20 cellular contexts compared by ENCODE assay signal in genomic region chr1:33047839-33048305, GRCh38. TPM values are rescaled to one million over a fixed set of nuclear protein-coding genes. Genes with fewer than 3 reads are reported as not detected.
A peak's percentile ranks its signal among the peaks of the same experiment; 100 is the strongest.
DNase-seq lines count a peak whose midpoint lies in the region; ATAC-seq and TF ChIP-seq lines count a peak whose summit lies in the region.
"Had no signal": no experiment of that assay in that cellular context is flagged by ENCODE, and none has a peak within 500 bp of the region (broad histone marks: within the 10 kb centered on the region; RNA-seq: fewer than 3 reads in every experiment).

No MANE protein-coding gene starts in this region.

- H3K4me3 ChIP-seq in choroid plexus epithelial cell (ENCODE audit: low read depth, low read length), result no peak overlapping the region
- no peak overlapping the region for H3K4me3 ChIP-seq in effector memory CD4-positive, alpha-beta T cell (ENCODE audit: insufficient read depth, low read depth, low read length, poor library complexity, severe bottlenecking)
- H3K4me3 ChIP-seq: testis had no signal

- H3K27me3 Mint-ChIP-seq in natural killer cell treated with Interleukin-12 subunit alpha and Interleukin-12 subunit beta and Interleukin-15 and Interleukin-18, amount 100 ng/mL, for 72 hours, result peaks cover 0 to 2% of the 10 kb centered on the region in 2 donors
- H3K27me3 Mint-ChIP-seq in natural killer cell (ENCODE audit: low read depth in 2 of 2), result peaks cover under 1 to 6% of the 10 kb centered on the region in 2 donors
- H3K27me3 Mint-ChIP-seq: effector memory CD8-positive, alpha-beta T cell had no signal

- intact Hi-C loops in natural killer cell (cut with micrococcal nuclease) (loop anchor here (5.0 kb wide), 2 partner anchors 49 to 79 kb away; no protein-coding TSS in a partner anchor), left colon (cut with DNase I, micrococcal nuclease) (no loop called here)

- H3K4me3 Mint-ChIP-seq in natural killer cell treated with Interleukin-12 subunit alpha and Interleukin-12 subunit beta and Interleukin-15 and Interleukin-18, amount 100 ng/mL, for 72 hours, result no peak overlapping the region
- no peak overlapping the region for H3K4me3 Mint-ChIP-seq in natural killer cell
- H3K4me3 Mint-ChIP-seq: activated naive CD4-positive, alpha-beta T cell treated with anti-CD3 and anti-CD28 coated beads, Interleukin-2, amount 10 ng/mL, durations not matched to agents 7 days and 5 days; CD4-positive, alpha-beta T cell; effector memory CD8-positive, alpha-beta T cell; IgD-negative memory B cell; immature natural killer cell; mesothelial cell of epicardium had no signal

- H3K27ac ChIP-seq in effector memory CD4-positive, alpha-beta T cell (ENCODE audit: insufficient read depth, low read length, poor library complexity, severe bottlenecking), result no peak overlapping the region
- H3K27ac ChIP-seq: testis had no signal

- TF ChIP-seq CTCF in natural killer cell (IDR thresholded peaks at IDR 0.05) (no peak), choroid plexus epithelial cell (conservative IDR thresholded peaks at IDR 0.05; ENCODE audit: low read depth, low read length) (no peak)

- no peak for DNase-seq in natural killer cell treated with Interleukin-12 subunit alpha and Interleukin-12 subunit beta and Interleukin-15 and Interleukin-18, amount 100 ng/mL, for 72 hours (ENCODE audit: low spot score)
- DNase-seq in natural killer cell (no peak), choroid plexus epithelial cell (ENCODE audit: low read depth) (peak; percentile 60), left colon (no peak), RPMI8226 (no peak), D341Med (ENCODE audit: low spot score) (no peak)
- no peak for DNase-seq in effector memory CD4-positive, alpha-beta T cell
- DNase-seq: 8988T; activated naive CD4-positive, alpha-beta T cell treated with anti-CD3 and anti-CD28 coated beads, Interleukin-2, amount 10 ng/mL, durations not matched to agents 7 days and 5 days; CD4-positive, alpha-beta T cell; effector memory CD8-positive, alpha-beta T cell; immature natural killer cell; NCI-H1092 treated with DMSO at 0.1 percent for 48 hours; NCI-H82; stimulated activated CD4-positive, alpha-beta T cell treated with anti-CD3 and anti-CD28 coated beads, Interleukin-2, amount 100 ng/mL, for 48 hours; testis had no signal

- no peak for ATAC-seq in natural killer cell treated with Interleukin-12 subunit alpha and Interleukin-12 subunit beta and Interleukin-15 and Interleukin-18, amount 100 ng/mL, for 72 hours
- ATAC-seq in natural killer cell (no peak), left colon (peak; percentile 71), GM18517 (IDR thresholded peaks at IDR 0.05; ENCODE audit: unreplicated experiment) (no peak)
- ATAC-seq: effector memory CD8-positive, alpha-beta T cell; sciatic nerve had no signal

- no peaks in the 10 kb centered on the region for H3K36me3 ChIP-seq in effector memory CD4-positive, alpha-beta T cell (ENCODE audit: control insufficient read depth, insufficient read depth, low read length)

- H3K4me1 ChIP-seq in effector memory CD4-positive, alpha-beta T cell (ENCODE audit: control insufficient read depth, insufficient read depth, low read length, poor library complexity, severe bottlenecking), result peaks cover 6% of the 10 kb centered on the region
- H3K4me1 ChIP-seq: testis had no signal

- peaks cover 58 to 67% of the 10 kb centered on the region in 2 donors for H3K4me1 Mint-ChIP-seq in natural killer cell treated with Interleukin-12 subunit alpha and Interleukin-12 subunit beta and Interleukin-15 and Interleukin-18, amount 100 ng/mL, for 72 hours (ENCODE audit: low read depth in 2 of 2)
- H3K4me1 Mint-ChIP-seq in natural killer cell, result peaks cover 12 to 29% of the 10 kb centered on the region in 2 donors

- no peaks in the 10 kb centered on the region for H3K9me3 ChIP-seq in effector memory CD4-positive, alpha-beta T cell (ENCODE audit: control insufficient read depth, low read length)
- H3K9me3 ChIP-seq: testis had no signal

- H3K9me3 Mint-ChIP-seq in natural killer cell treated with Interleukin-12 subunit alpha and Interleukin-12 subunit beta and Interleukin-15 and Interleukin-18, amount 100 ng/mL, for 72 hours, result peaks cover 3% of the 10 kb centered on the region
- no peaks in the 10 kb centered on the region for H3K9me3 Mint-ChIP-seq in natural killer cell
- H3K9me3 Mint-ChIP-seq: CD4-positive, alpha-beta T cell; effector memory CD8-positive, alpha-beta T cell; IgD-negative memory B cell; immature natural killer cell had no signal

- H3K27me3 ChIP-seq in effector memory CD4-positive, alpha-beta T cell (replicated peaks; ENCODE audit: control insufficient read depth, insufficient read depth, low read length, poor library complexity, severe bottlenecking), result no peaks in the 10 kb centered on the region
- H3K27me3 ChIP-seq: testis had no signal

- H3K36me3 Mint-ChIP-seq in natural killer cell treated with Interleukin-12 subunit alpha and Interleukin-12 subunit beta and Interleukin-15 and Interleukin-18, amount 100 ng/mL, for 72 hours, result peaks cover 5% of the 10 kb centered on the region
- H3K36me3 Mint-ChIP-seq in natural killer cell, result no peaks in the 10 kb centered on the region
- H3K36me3 Mint-ChIP-seq: IgD-negative memory B cell, immature natural killer cell had no signal

- H3K27ac Mint-ChIP-seq in natural killer cell treated with Interleukin-12 subunit alpha and Interleukin-12 subunit beta and Interleukin-15 and Interleukin-18, amount 100 ng/mL, for 72 hours, result peak overlapping the region; percentile 88 to 95
- no peak overlapping the region for H3K27ac Mint-ChIP-seq in natural killer cell
- H3K27ac Mint-ChIP-seq: activated naive CD4-positive, alpha-beta T cell treated with anti-CD3 and anti-CD28 coated beads, Interleukin-2, amount 10 ng/mL, durations not matched to agents 7 days and 5 days; CD4-positive, alpha-beta T cell; effector memory CD8-positive, alpha-beta T cell; mesothelial cell of epicardium had no signal

RNA-seq across cellular contexts. Expression of gene AK2, which starts 11.2 kb away (rescaled TPM):
- total RNA-seq in natural killer cell treated with Interleukin-12 subunit alpha and Interleukin-12 subunit beta and Interleukin-15 and Interleukin-18, amount 100 ng/mL, for 72 hours, result 100 to 1,000 TPM; 379 to 475 TPM
- 10 to 100 TPM; 64.8 to 94.0 (median 67.1) TPM for total RNA-seq in natural killer cell
- 100 to 1,000 TPM; 173 to 222 TPM for total RNA-seq in left colon

RNA-seq across cellular contexts. Expression of gene AZIN2, which starts 33.1 kb away (rescaled TPM):
- total RNA-seq in natural killer cell treated with Interleukin-12 subunit alpha and Interleukin-12 subunit beta and Interleukin-15 and Interleukin-18, amount 100 ng/mL, for 72 hours, result 1 to 10 TPM; 2.4 to 4.4 TPM
- total RNA-seq in natural killer cell (1 to 10 TPM; 1.9 to 5.1 (median 4.1) TPM), left colon (10 to 100 TPM; 10.1 to 22.7 TPM)

Comparison
In these comparisons a context has a peak if more than half of its experiments do, and no peak if none do; other contexts are left out.
1. H3K27ac Mint-ChIP-seq: peak in natural killer cell treated with Interleukin-12 subunit alpha and Interleukin-12 subunit beta and Interleukin-15 and Interleukin-18, amount 100 ng/mL, for 72 hours (2 of 2); none in natural killer cell (0 of 2).